In genomic region chr4:7206856-7207567, GRCh38 we compare ENCODE assay signal across 8 cellular contexts. TPM values are rescaled to one million over a fixed set of nuclear protein-coding genes. Genes with fewer than 3 reads are reported as not detected.
DNase-seq lines count a peak whose midpoint lies in the region; ATAC-seq and TF ChIP-seq lines count a peak whose summit lies in the region.

No MANE protein-coding gene starts in this region.

- peak; percentile 45 for DNase-seq in HS-5 (ENCODE audit: low read depth)
- DNase-seq in cerebellar cortex (ENCODE audit: low spot score) = peak; percentile 19
- DNase-seq in left lung = peak; percentile 82 to 91
- peak in 1 of 2 donors; percentile 78 for DNase-seq in suprapubic skin (ENCODE audit: low spot score in 2 of 2)
- DNase-seq in NCI-H1694 treated with DMSO at 0.1 percent for 48 hours (lab: John Stamatoyannopoulos, UW) = no peak
- no peak for DNase-seq in NCI-H2029 treated with DMSO at 0.1 percent for 48 hours (lab: John Stamatoyannopoulos, UW)
- no peak for DNase-seq in T-helper 2 cell treated with Interferon-gamma antibody and Interleukin-4, amounts not matched to agents 5 μg/mL and 100 μg/mL, for 36 hours (ENCODE audit: low spot score)
- DNase-seq in activated CD4-positive, alpha-beta T cell treated with anti-CD3 and anti-CD28 coated beads for 36 hours = no peak

- ATAC-seq in left lung = peak; percentile 96
- ATAC-seq in activated CD4-positive, alpha-beta T cell treated with anti-CD3 and anti-CD28 coated beads for 36 hours = no peak

- no peaks in the 10 kb centered on the region for H3K9me3 Mint-ChIP-seq in T-helper 2 cell treated with Interferon-gamma antibody and Interleukin-4, amounts not matched to agents 5 μg/mL and 100 μg/mL, for 36 hours
- H3K9me3 Mint-ChIP-seq in activated CD4-positive, alpha-beta T cell treated with anti-CD3 and anti-CD28 coated beads for 36 hours (ENCODE audit: low read depth) = no peaks in the 10 kb centered on the region

- POLR2A ChIA-PET in activated CD4-positive, alpha-beta T cell treated with anti-CD3 and anti-CD28 coated beads for 36 hours (lab: Charles Lee) = no interaction called here

- H3K36me3 Mint-ChIP-seq in T-helper 2 cell treated with Interferon-gamma antibody and Interleukin-4, amounts not matched to agents 5 μg/mL and 100 μg/mL, for 36 hours (ENCODE audit: low read depth) = no peaks in the 10 kb centered on the region
- H3K36me3 Mint-ChIP-seq in activated CD4-positive, alpha-beta T cell treated with anti-CD3 and anti-CD28 coated beads for 36 hours (ENCODE audit: low read depth) = no peaks in the 10 kb centered on the region

- no peak overlapping the region for H3K27ac Mint-ChIP-seq in T-helper 2 cell treated with Interferon-gamma antibody and Interleukin-4, amounts not matched to agents 5 μg/mL and 100 μg/mL, for 36 hours
- no peak overlapping the region for H3K27ac Mint-ChIP-seq in activated CD4-positive, alpha-beta T cell treated with anti-CD3 and anti-CD28 coated beads for 36 hours

- H3K27ac ChIP-seq in left lung = peak overlapping the region; percentile 23 to 73
- H3K27ac ChIP-seq in suprapubic skin = peak overlapping the region; percentile 49

- CTCF ChIA-PET in activated CD4-positive, alpha-beta T cell treated with anti-CD3 and anti-CD28 coated beads for 36 hours (lab: Charles Lee) = no interaction called here

- H3K27me3 Mint-ChIP-seq in T-helper 2 cell treated with Interferon-gamma antibody and Interleukin-4, amounts not matched to agents 5 μg/mL and 100 μg/mL, for 36 hours (ENCODE audit: low read depth) = no peaks in the 10 kb centered on the region
- H3K27me3 Mint-ChIP-seq in activated CD4-positive, alpha-beta T cell treated with anti-CD3 and anti-CD28 coated beads for 36 hours = peaks cover 9% of the 10 kb centered on the region

- no peaks in the 10 kb centered on the region for H3K36me3 ChIP-seq in left lung
- no peaks in the 10 kb centered on the region for H3K36me3 ChIP-seq in suprapubic skin

- no peaks in the 10 kb centered on the region for H3K4me1 Mint-ChIP-seq in T-helper 2 cell treated with Interferon-gamma antibody and Interleukin-4, amounts not matched to agents 5 μg/mL and 100 μg/mL, for 36 hours (ENCODE audit: low read depth)
- H3K4me1 Mint-ChIP-seq in activated CD4-positive, alpha-beta T cell treated with anti-CD3 and anti-CD28 coated beads for 36 hours = no peaks in the 10 kb centered on the region

- H3K9me3 ChIP-seq in left lung (no peaks in the 10 kb centered on the region), suprapubic skin (no peaks in the 10 kb centered on the region)

- peaks cover 0 to 18% of the 10 kb centered on the region in 2 donors for H3K27me3 ChIP-seq in left lung
- peaks cover 6% of the 10 kb centered on the region for H3K27me3 ChIP-seq in suprapubic skin

- no peak for TF ChIP-seq EP300 in suprapubic skin (IDR thresholded peaks at IDR 0.05)

- TF ChIP-seq POLR2A in suprapubic skin (IDR thresholded peaks at IDR 0.05) = no peak

- H3K4me3 ChIP-seq in left lung (no peak overlapping the region), suprapubic skin (no peak overlapping the region)

- intact Hi-C loops in left lung (cut with DNase I) = no loop called here
- intact Hi-C loops in activated CD4-positive, alpha-beta T cell treated with anti-CD3 and anti-CD28 coated beads for 36 hours (cut with DNase I, micrococcal nuclease) = no loop called here

- H3K4me1 ChIP-seq in left lung (peaks cover 13 to 19% of the 10 kb centered on the region in 2 donors), suprapubic skin (peaks cover 46% of the 10 kb centered on the region)

- no peak overlapping the region for H3K4me3 Mint-ChIP-seq in T-helper 2 cell treated with Interferon-gamma antibody and Interleukin-4, amounts not matched to agents 5 μg/mL and 100 μg/mL, for 36 hours
- no peak overlapping the region for H3K4me3 Mint-ChIP-seq in activated CD4-positive, alpha-beta T cell treated with anti-CD3 and anti-CD28 coated beads for 36 hours

- no peak for TF ChIP-seq CTCF in left lung (IDR thresholded peaks at IDR 0.05)
- TF ChIP-seq CTCF in suprapubic skin (IDR thresholded peaks at IDR 0.05) = no peak

- 37% methylated on average over 12 of the region's 21 CpGs for WGBS in suprapubic skin

RNA-seq across cellular contexts. Expression of gene SORCS2, which starts 14.7 kb away (rescaled TPM):
- total RNA-seq in left lung = 1 to 10 TPM; 6.5 to 9.6 TPM
- total RNA-seq in suprapubic skin = 1 to 10 TPM in 3 of 4 donors, under 1 TPM in 1; 0.94 to 4.6 (median 1.3) TPM
- under 1 TPM in 1 of 2 experiments, not detected in 1; 0.04 TPM for total RNA-seq in activated CD4-positive, alpha-beta T cell treated with anti-CD3 and anti-CD28 coated beads for 36 hours

Comparison
In these comparisons a context has a peak if more than half of its experiments do, and no peak if none do; other contexts are left out.
1. DNase-seq: peak in HS-5 (single experiment), cerebellar cortex (single experiment) and left lung (2 of 2); none in NCI-H1694 treated with DMSO at 0.1 percent for 48 hours (single experiment), NCI-H2029 treated with DMSO at 0.1 percent for 48 hours (single experiment), T-helper 2 cell treated with Interferon-gamma antibody and Interleukin-4, amounts not matched to agents 5 μg/mL and 100 μg/mL, for 36 hours (single experiment) and activated CD4-positive, alpha-beta T cell treated with anti-CD3 and anti-CD28 coated beads for 36 hours (single experiment).